In genomic region chr18:36635414-36636096, GRCh38 we compare ENCODE assay signal across 14 cellular contexts.
DNase-seq lines count a peak whose midpoint lies in the region; ATAC-seq and TF ChIP-seq lines count a peak whose summit lies in the region.
"Had no signal": no experiment of that assay in that cellular context is flagged by ENCODE, and none has a peak within 500 bp of the region (broad histone marks: within the 10 kb centered on the region; RNA-seq: fewer than 3 reads in every experiment).

No MANE protein-coding gene starts in this region.

- DNase-seq in RWPE2 (ENCODE audit: low spot score) (no peak), HAP-1 (ENCODE audit: low spot score in 2 of 2) (no peak), NCI-H345 treated with DMSO at 0.1 percent for 48 hours (lab: John Stamatoyannopoulos, UW; ENCODE audit: unreplicated experiment) (no peak), NCI-H1436 treated with DMSO at 0.1 percent for 48 hours (lab: John Stamatoyannopoulos, UW) (no peak)
- no peak for DNase-seq in activated CD4-positive, alpha-beta T cell treated with anti-CD3 and anti-CD28 coated beads, Interleukin-2, amount 50 U/mL, for 48 hours
- DNase-seq: activated naive CD8-positive, alpha-beta T cell treated with anti-CD3 and anti-CD28 coated beads, Interleukin-2, amount 10 ng/mL, durations not matched to agents 7 days and 5 days; Kasumi-1; RPMI8226; stimulated activated CD4-positive, alpha-beta T cell treated with anti-CD3 and anti-CD28 coated beads, Interleukin-1b, Interleukin-23, amount 100 ng/mL, for 48 hours; stimulated activated naive CD4-positive, alpha-beta T cell treated with Interleukin-2 at 50 U/mL for 16 hours had no signal

- no peak overlapping the region for H3K4me3 ChIP-seq in RWPE2 (ENCODE audit: severe bottlenecking)
- no peak overlapping the region for H3K4me3 ChIP-seq in HAP-1
- H3K4me3 ChIP-seq: prostate gland had no signal

- H3K9me3 ChIP-seq in RWPE2 (ENCODE audit: severe bottlenecking) (no peaks in the 10 kb centered on the region), HAP-1 (no peaks in the 10 kb centered on the region)
- H3K9me3 ChIP-seq: prostate gland had no signal

- in situ Hi-C loops in HAP-1 (cut with MboI; ENCODE audit: low sequenced_read_pairs), result no loop called here

- H3K36me3 ChIP-seq in RWPE2 (ENCODE audit: low read depth), result no peaks in the 10 kb centered on the region
- H3K36me3 ChIP-seq in HAP-1 (replicated peaks), result no peaks in the 10 kb centered on the region
- H3K36me3 ChIP-seq: prostate gland had no signal

- ATAC-seq in GM18498 (IDR thresholded peaks at IDR 0.05; ENCODE audit: unreplicated experiment) (peak; percentile 33), GM21360 (IDR thresholded peaks at IDR 0.05; ENCODE audit: unreplicated experiment) (peak; percentile 35), HG02884 (IDR thresholded peaks at IDR 0.05; ENCODE audit: unreplicated experiment) (peak; percentile 31), RWPE2 (ENCODE audit: low read depth) (no peak)

- TF ChIP-seq CTCF in RWPE2 (IDR thresholded peaks at IDR 0.05; ENCODE audit: poor library complexity, severe bottlenecking), result no peak

- H3K27ac ChIP-seq in RWPE2 (ENCODE audit: poor library complexity, severe bottlenecking), result peak overlapping the region; percentile 35
- H3K27ac ChIP-seq: prostate gland had no signal

- H3K4me1 ChIP-seq in RWPE2 (ENCODE audit: insufficient read depth, poor library complexity, severe bottlenecking) (peaks cover 17% of the 10 kb centered on the region), HAP-1 (no peaks in the 10 kb centered on the region)
- H3K4me1 ChIP-seq: prostate gland had no signal

- no peaks in the 10 kb centered on the region for H3K27me3 ChIP-seq in RWPE2 (ENCODE audit: insufficient read depth, poor library complexity, severe bottlenecking)
- no peaks in the 10 kb centered on the region for H3K27me3 ChIP-seq in HAP-1 (ENCODE audit: low read depth)
